ENCODE assay signal across 12 cellular contexts in the genomic region with DNA sequence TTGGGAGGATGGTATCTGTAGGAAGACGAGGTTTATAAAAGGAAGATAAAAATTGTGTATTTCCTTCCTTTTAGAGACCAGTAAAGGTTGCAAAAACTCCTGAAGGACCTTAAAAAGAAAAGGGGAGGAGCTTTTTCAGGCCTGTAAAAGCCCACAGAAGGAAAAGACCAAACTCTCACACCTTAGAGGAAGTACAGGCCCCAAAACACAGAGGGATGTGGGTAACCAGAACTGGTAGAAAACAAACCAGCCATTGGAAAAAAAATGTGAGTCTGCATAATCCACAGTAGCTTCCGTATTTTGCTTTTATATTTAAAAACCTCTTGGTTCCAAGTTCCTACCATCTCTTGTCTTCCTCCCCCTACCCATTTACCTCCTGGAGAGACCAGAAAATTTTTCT. TPM values are rescaled to one million over a fixed set of nuclear protein-coding genes. Genes with fewer than 3 reads are reported as not detected.
DNase-seq lines count a peak whose midpoint lies in the region; ATAC-seq lines count a peak whose summit lies in the region.
"Had no signal": no experiment of that assay in that cellular context is flagged by ENCODE, and none has a peak within 500 bp of the region (broad histone marks: within the 10 kb centered on the region; RNA-seq: fewer than 3 reads in every experiment).

No MANE protein-coding gene starts in this region.

- DNase-seq in activated T-cell treated with anti-CD3 and anti-CD28 coated beads, Interleukin-2, amount 50 U/mL, for 72 hours = peak; percentile 12 to 13
- DNase-seq in activated T-cell treated with anti-CD3 and anti-CD28 coated beads, Interleukin-2, amount 50 U/mL, for 1 hour = no peak
- peak; percentile 61 for DNase-seq in NOMO-1 treated with dmso at 0.1 percent for 144 hours (lab: John Stamatoyannopoulos, UW; ENCODE audit: unreplicated experiment)
- no peak for DNase-seq in stimulated activated naive B cell treated with anti-CD40 and anti-IgM and Interleukin-4, amounts not matched to agents 10 μg/mL and 1 μg/mL and 100 μg/mL, for 72 hours
- DNase-seq in stimulated activated CD8-positive, alpha-beta memory T cell treated with anti-CD3 and anti-CD28 coated beads, Interleukin-4, amount 100 ng/mL, for 48 hours = no peak
- no peak for DNase-seq in NCI-H1436 treated with DMSO at 0.1 percent for 48 hours (lab: John Stamatoyannopoulos, UW)
- no peak for DNase-seq in stimulated activated CD4-positive, alpha-beta T cell treated with anti-CD3 and anti-CD28 coated beads, Interleukin-12 subunit alpha, Interleukin-12 subunit beta, amount 100 ng/mL, for 4 hours
- DNase-seq: dorsolateral prefrontal cortex, nephron progenitor cell had no signal

- H3K27ac Mint-ChIP-seq in activated T-cell treated with anti-CD3 and anti-CD28 coated beads, Interleukin-2, amount 50 U/mL, for 72 hours = peak overlapping the region; percentile 87
- peak overlapping the region; percentile 65 for H3K27ac Mint-ChIP-seq in activated T-helper 17 cell treated with anti-CD3 and anti-CD28 coated beads, Interleukin-2, amount 50 U/mL, for 72 hours
- no peak overlapping the region for H3K27ac Mint-ChIP-seq in stimulated activated naive B cell treated with anti-CD40 and anti-IgM and Interleukin-4, amounts not matched to agents 10 μg/mL and 1 μg/mL and 100 μg/mL, for 72 hours
- H3K27ac Mint-ChIP-seq: type B pancreatic cell had no signal

- peak overlapping the region; percentile 66 to 68 for H3K4me3 Mint-ChIP-seq in activated T-cell treated with anti-CD3 and anti-CD28 coated beads, Interleukin-2, amount 50 U/mL, for 72 hours
- H3K4me3 Mint-ChIP-seq in activated T-helper 17 cell treated with anti-CD3 and anti-CD28 coated beads, Interleukin-2, amount 50 U/mL, for 72 hours = peak overlapping the region; percentile 52
- no peak overlapping the region for H3K4me3 Mint-ChIP-seq in stimulated activated naive B cell treated with anti-CD40 and anti-IgM and Interleukin-4, amounts not matched to agents 10 μg/mL and 1 μg/mL and 100 μg/mL, for 72 hours
- H3K4me3 Mint-ChIP-seq: nephron progenitor cell, type B pancreatic cell had no signal

- H3K27me3 Mint-ChIP-seq in activated T-cell treated with anti-CD3 and anti-CD28 coated beads, Interleukin-2, amount 50 U/mL, for 72 hours (ENCODE audit: low read depth) = no peaks in the 10 kb centered on the region
- H3K27me3 Mint-ChIP-seq in activated T-helper 17 cell treated with anti-CD3 and anti-CD28 coated beads, Interleukin-2, amount 50 U/mL, for 72 hours = no peaks in the 10 kb centered on the region
- H3K27me3 Mint-ChIP-seq in stimulated activated naive B cell treated with anti-CD40 and anti-IgM and Interleukin-4, amounts not matched to agents 10 μg/mL and 1 μg/mL and 100 μg/mL, for 72 hours = no peaks in the 10 kb centered on the region
- H3K27me3 Mint-ChIP-seq: type B pancreatic cell had no signal

- peaks cover 3 to 6% of the 10 kb centered on the region in 2 donors for H3K36me3 Mint-ChIP-seq in activated T-cell treated with anti-CD3 and anti-CD28 coated beads, Interleukin-2, amount 50 U/mL, for 72 hours (ENCODE audit: insufficient read depth in 2 of 2)
- H3K36me3 Mint-ChIP-seq in activated T-helper 17 cell treated with anti-CD3 and anti-CD28 coated beads, Interleukin-2, amount 50 U/mL, for 72 hours (ENCODE audit: low read depth) = peaks cover 21% of the 10 kb centered on the region
- H3K36me3 Mint-ChIP-seq in stimulated activated naive B cell treated with anti-CD40 and anti-IgM and Interleukin-4, amounts not matched to agents 10 μg/mL and 1 μg/mL and 100 μg/mL, for 72 hours = peaks cover 10 to 11% of the 10 kb centered on the region in 2 donors

- H3K4me1 Mint-ChIP-seq in activated T-cell treated with anti-CD3 and anti-CD28 coated beads, Interleukin-2, amount 50 U/mL, for 72 hours (ENCODE audit: low read depth) = peaks cover 44% of the 10 kb centered on the region
- H3K4me1 Mint-ChIP-seq in activated T-helper 17 cell treated with anti-CD3 and anti-CD28 coated beads, Interleukin-2, amount 50 U/mL, for 72 hours = peaks cover 22% of the 10 kb centered on the region
- peaks cover 14 to 28% of the 10 kb centered on the region in 2 donors for H3K4me1 Mint-ChIP-seq in stimulated activated naive B cell treated with anti-CD40 and anti-IgM and Interleukin-4, amounts not matched to agents 10 μg/mL and 1 μg/mL and 100 μg/mL, for 72 hours
- H3K4me1 Mint-ChIP-seq: nephron progenitor cell had no signal

- H3K9me3 Mint-ChIP-seq in activated T-cell treated with anti-CD3 and anti-CD28 coated beads, Interleukin-2, amount 50 U/mL, for 72 hours = peaks cover 3 to 4% of the 10 kb centered on the region in 2 donors
- H3K9me3 Mint-ChIP-seq in activated T-helper 17 cell treated with anti-CD3 and anti-CD28 coated beads, Interleukin-2, amount 50 U/mL, for 72 hours = peaks cover 4% of the 10 kb centered on the region
- peaks cover 3 to 4% of the 10 kb centered on the region in 2 donors for H3K9me3 Mint-ChIP-seq in stimulated activated naive B cell treated with anti-CD40 and anti-IgM and Interleukin-4, amounts not matched to agents 10 μg/mL and 1 μg/mL and 100 μg/mL, for 72 hours

- peak; percentile 70 to 79 for ATAC-seq in activated T-cell treated with anti-CD3 and anti-CD28 coated beads, Interleukin-2, amount 50 U/mL, for 72 hours (replicated peaks in 1 of 2)
- peak; percentile 77 for ATAC-seq in activated T-helper 17 cell treated with anti-CD3 and anti-CD28 coated beads, Interleukin-2, amount 50 U/mL, for 72 hours (replicated peaks)
- peak; percentile 39 to 72 for ATAC-seq in stimulated activated naive B cell treated with anti-CD40 and anti-IgM and Interleukin-4, amounts not matched to agents 10 μg/mL and 1 μg/mL and 100 μg/mL, for 72 hours (replicated peaks)
- ATAC-seq: activated CD4-positive, CD25-positive, alpha-beta regulatory T cell treated with anti-CD3 and anti-CD28 coated beads, Interleukin-2, amount 50 U/mL, for 24 hours had no signal

RNA-seq across cellular contexts. Expression of a gene that starts 8.5 kb away (rescaled TPM):
- total RNA-seq in activated T-cell treated with anti-CD3 and anti-CD28 coated beads, Interleukin-2, amount 50 U/mL, for 72 hours = 1 to 10 TPM; 4.0 to 8.5 TPM
- 1 to 10 TPM; 5.6 to 8.5 TPM for total RNA-seq in activated T-helper 17 cell treated with anti-CD3 and anti-CD28 coated beads, Interleukin-2, amount 50 U/mL, for 72 hours

RNA-seq across cellular contexts. Expression of a gene that starts 8.6 kb away (rescaled TPM):
- 10 to 100 TPM; 61.7 to 65.7 TPM for total RNA-seq in activated T-cell treated with anti-CD3 and anti-CD28 coated beads, Interleukin-2, amount 50 U/mL, for 72 hours
- 10 to 100 TPM; 47.1 to 53.3 TPM for total RNA-seq in activated T-helper 17 cell treated with anti-CD3 and anti-CD28 coated beads, Interleukin-2, amount 50 U/mL, for 72 hours

Comparison
In these comparisons a context has a peak if more than half of its experiments do, and no peak if none do; other contexts are left out.
1. DNase-seq: peak in activated T-cell treated with anti-CD3 and anti-CD28 coated beads, Interleukin-2, amount 50 U/mL, for 72 hours (2 of 2) and NOMO-1 treated with dmso at 0.1 percent for 144 hours (single experiment); none in activated T-cell treated with anti-CD3 and anti-CD28 coated beads, Interleukin-2, amount 50 U/mL, for 1 hour (single experiment), stimulated activated naive B cell treated with anti-CD40 and anti-IgM and Interleukin-4, amounts not matched to agents 10 μg/mL and 1 μg/mL and 100 μg/mL, for 72 hours (single experiment), stimulated activated CD8-positive, alpha-beta memory T cell treated with anti-CD3 and anti-CD28 coated beads, Interleukin-4, amount 100 ng/mL, for 48 hours (single experiment), NCI-H1436 treated with DMSO at 0.1 percent for 48 hours (single experiment) and stimulated activated CD4-positive, alpha-beta T cell treated with anti-CD3 and anti-CD28 coated beads, Interleukin-12 subunit alpha, Interleukin-12 subunit beta, amount 100 ng/mL, for 4 hours (single experiment).
2. H3K4me3 Mint-ChIP-seq: peak in activated T-cell treated with anti-CD3 and anti-CD28 coated beads, Interleukin-2, amount 50 U/mL, for 72 hours (2 of 2) and activated T-helper 17 cell treated with anti-CD3 and anti-CD28 coated beads, Interleukin-2, amount 50 U/mL, for 72 hours (single experiment); none in stimulated activated naive B cell treated with anti-CD40 and anti-IgM and Interleukin-4, amounts not matched to agents 10 μg/mL and 1 μg/mL and 100 μg/mL, for 72 hours (0 of 2).
3. Peak in every context shown above with its lines, with median percentiles within 50 percentile points of each other: ATAC-seq.